In genomic region chr11:95295382-95295781, GRCh38 we compare ENCODE assay signal across 25 cellular contexts.
DNase-seq lines count a peak whose midpoint lies in the region; ATAC-seq, FAIRE-seq and TF ChIP-seq lines count a peak whose summit lies in the region.
"Had no signal": no experiment of that assay in that cellular context is flagged by ENCODE, and none has a peak within 500 bp of the region (broad histone marks: within the 10 kb centered on the region; RNA-seq: fewer than 3 reads in every experiment).

No MANE protein-coding gene starts in this region.

- peak overlapping the region; percentile 39 for H3K27ac ChIP-seq in VCaP
- H3K27ac ChIP-seq in keratinocyte (ENCODE audit: control insufficient read depth, insufficient read depth, low read length): no peak overlapping the region
- no peak overlapping the region for H3K27ac ChIP-seq in upper lobe of right lung
- no peak overlapping the region for H3K27ac ChIP-seq in stomach
- H3K27ac ChIP-seq: A549, PC-9 had no signal

- FAIRE-seq in keratinocyte (lab: Jason Lieb, UNC): no peak
- FAIRE-seq: A549 had no signal

- no peak overlapping the region for H3K4me3 Mint-ChIP-seq in nephron
- H3K4me3 Mint-ChIP-seq in stimulated activated naive B cell treated with anti-CD40 and anti-IgM and Interleukin-4, amounts not matched to agents 10 μg/mL and 1 μg/mL and 100 μg/mL, for 72 hours: no peak overlapping the region
- H3K4me3 Mint-ChIP-seq: CD4-positive, alpha-beta memory T cell; GM23338 had no signal

- H3K36me3 ChIP-seq in keratinocyte (ENCODE audit: control insufficient read depth in 2 of 2, extremely low read depth in 1 of 2, insufficient read depth in 2 of 2, low read length in 2 of 2): no peaks in the 10 kb centered on the region
- no peaks in the 10 kb centered on the region for H3K36me3 ChIP-seq in upper lobe of right lung
- H3K36me3 ChIP-seq in stomach: no peaks in the 10 kb centered on the region
- H3K36me3 ChIP-seq: HAP-1 had no signal

- peak overlapping the region; percentile 11 for H2AFZ ChIP-seq in keratinocyte (ENCODE audit: control insufficient read depth, low read length)
- H2AFZ ChIP-seq: GM23338, PC-9 had no signal

- H3K9ac ChIP-seq in keratinocyte (ENCODE audit: control insufficient read depth, extremely low read depth, insufficient read depth, low read length): no peak overlapping the region

- intact Hi-C loops in upper lobe of right lung (cut with DNase I): no loop called here
- intact Hi-C loops in stomach (cut with DNase I; ENCODE audit: low total_unique reads): no loop called here

- no peak for TF ChIP-seq CTCF in VCaP (conservative IDR thresholded peaks at IDR 0.05)
- TF ChIP-seq CTCF in keratinocyte (optimal IDR thresholded peaks at IDR 0.05 in 1 of 3, IDR thresholded peaks at IDR 0.05 in 1 of 3, conservative IDR thresholded peaks at IDR 0.05 in 1 of 3; ENCODE audit: extremely low read depth in 1 of 3, insufficient read depth in 2 of 3, low read length in 3 of 3): no peak
- no peak for TF ChIP-seq CTCF in nephron (IDR thresholded peaks at IDR 0.05; ENCODE audit: unreplicated experiment in 3 of 3)
- TF ChIP-seq CTCF in upper lobe of right lung (IDR thresholded peaks at IDR 0.05): no peak
- no peak for TF ChIP-seq CTCF in stomach (IDR thresholded peaks at IDR 0.05)

- H3K9me3 Mint-ChIP-seq in nephron: no peaks in the 10 kb centered on the region
- no peaks in the 10 kb centered on the region for H3K9me3 Mint-ChIP-seq in stimulated activated naive B cell treated with anti-CD40 and anti-IgM and Interleukin-4, amounts not matched to agents 10 μg/mL and 1 μg/mL and 100 μg/mL, for 72 hours
- H3K9me3 Mint-ChIP-seq: CD4-positive, alpha-beta memory T cell; GM23338 had no signal

- H3K27ac Mint-ChIP-seq in nephron: peak overlapping the region; percentile 9 to 22 (median 22)
- peak overlapping the region; percentile 60 for H3K27ac Mint-ChIP-seq in stimulated activated naive B cell treated with anti-CD40 and anti-IgM and Interleukin-4, amounts not matched to agents 10 μg/mL and 1 μg/mL and 100 μg/mL, for 72 hours
- H3K27ac Mint-ChIP-seq: GM23338 had no signal

- no peak for ATAC-seq in stimulated activated naive B cell treated with anti-CD40 and anti-IgM and Interleukin-4, amounts not matched to agents 10 μg/mL and 1 μg/mL and 100 μg/mL, for 72 hours (replicated peaks)
- no peak for ATAC-seq in upper lobe of right lung
- ATAC-seq: A549, GM23338 had no signal

- H3K27me3 ChIP-seq in keratinocyte (ENCODE audit: control insufficient read depth, extremely low read depth, insufficient read depth, low read length): no peaks in the 10 kb centered on the region
- H3K27me3 ChIP-seq in upper lobe of right lung: no peaks in the 10 kb centered on the region
- no peaks in the 10 kb centered on the region for H3K27me3 ChIP-seq in stomach

- H3K4me3 ChIP-seq in keratinocyte (ENCODE audit: control insufficient read depth in 2 of 3, extremely low read depth in 1 of 3, insufficient read depth in 2 of 3, low read depth in 1 of 3, low read length in 3 of 3) (no peak overlapping the region), upper lobe of right lung (no peak overlapping the region), stomach (no peak overlapping the region)
- H3K4me3 ChIP-seq: A549, GM23338, HAP-1, PC-9 had no signal

- no peaks in the 10 kb centered on the region for H3K9me3 ChIP-seq in keratinocyte (ENCODE audit: control insufficient read depth, low read depth, low read length)
- no peaks in the 10 kb centered on the region for H3K9me3 ChIP-seq in upper lobe of right lung
- no peaks in the 10 kb centered on the region for H3K9me3 ChIP-seq in stomach
- H3K9me3 ChIP-seq: A549, HAP-1 had no signal

- TF ChIP-seq POLR2A in stomach (IDR thresholded peaks at IDR 0.05): no peak

- no peaks in the 10 kb centered on the region for H3K9me1 ChIP-seq in keratinocyte (ENCODE audit: control insufficient read depth, extremely low read depth, insufficient read depth, low read length)

- no peaks in the 10 kb centered on the region for H4K20me1 ChIP-seq in keratinocyte (ENCODE audit: control insufficient read depth, extremely low read depth, insufficient read depth, low read length)

- no peak for TF ChIP-seq EP300 in stomach (IDR thresholded peaks at IDR 0.05)

- H3K4me1 ChIP-seq in keratinocyte (ENCODE audit: control insufficient read depth, extremely low read depth, insufficient read depth, low read length) (peaks cover 6% of the 10 kb centered on the region), upper lobe of right lung (peaks cover 16% of the 10 kb centered on the region), stomach (peaks cover 13 to 42% (median 21%) of the 10 kb centered on the region in 4 donors)
- H3K4me1 ChIP-seq: A549 had no signal

- H3K4me1 Mint-ChIP-seq in nephron: peaks cover 60% of the 10 kb centered on the region
- peaks cover 34 to 54% of the 10 kb centered on the region in 2 donors for H3K4me1 Mint-ChIP-seq in stimulated activated naive B cell treated with anti-CD40 and anti-IgM and Interleukin-4, amounts not matched to agents 10 μg/mL and 1 μg/mL and 100 μg/mL, for 72 hours

- no peak for DNase-seq in keratinocyte (ENCODE audit: low read depth, low spot score)
- no peak for DNase-seq in stimulated activated naive B cell treated with anti-CD40 and anti-IgM and Interleukin-4, amounts not matched to agents 10 μg/mL and 1 μg/mL and 100 μg/mL, for 72 hours
- DNase-seq in upper lobe of right lung: no peak
- no peak for DNase-seq in GDM1 (lab: John Stamatoyannopoulos, UW)
- DNase-seq in NCI-H2081 (lab: John Stamatoyannopoulos, UW): no peak
- DNase-seq in stomach: no peak
- DNase-seq: AML-193; CD4-positive, alpha-beta memory T cell; COR-L47; DMS53; IMR-90; NCI-H1048; NCI-H1417; NCI-H1930; NCI-H446; NCI-H524 treated with DMSO at 0.1 percent for 48 hours; NCI-H774; PC-9; RPMI8226; SHP77 had no signal

- 62 to 77% (median 66%) methylated on average over 5 of the region's 5 CpGs for WGBS in stomach, 5 donors

- no peaks in the 10 kb centered on the region for H3K27me3 Mint-ChIP-seq in nephron (ENCODE audit: low read depth)
- H3K27me3 Mint-ChIP-seq in stimulated activated naive B cell treated with anti-CD40 and anti-IgM and Interleukin-4, amounts not matched to agents 10 μg/mL and 1 μg/mL and 100 μg/mL, for 72 hours: no peaks in the 10 kb centered on the region
- H3K27me3 Mint-ChIP-seq: CD4-positive, alpha-beta memory T cell had no signal

- H3K36me3 Mint-ChIP-seq in nephron (ENCODE audit: low read depth): no peaks in the 10 kb centered on the region
- peaks cover 0 to 2% of the 10 kb centered on the region in 2 donors for H3K36me3 Mint-ChIP-seq in stimulated activated naive B cell treated with anti-CD40 and anti-IgM and Interleukin-4, amounts not matched to agents 10 μg/mL and 1 μg/mL and 100 μg/mL, for 72 hours
- H3K36me3 Mint-ChIP-seq: CD4-positive, alpha-beta memory T cell had no signal

- dilution Hi-C loops in keratinocyte (cut with MboI; ENCODE audit: extremely low pct_ligation_motif_present, low sequenced_read_pairs): no loop called here

- no peaks in the 10 kb centered on the region for H3K79me2 ChIP-seq in keratinocyte (ENCODE audit: control insufficient read depth, insufficient read depth, low read length)

- H3K4me2 ChIP-seq in keratinocyte (ENCODE audit: control insufficient read depth, extremely low read depth, insufficient read depth, low read depth, low read length): no peak overlapping the region
- H3K4me2 ChIP-seq: A549, PC-9 had no signal
